In the genomic region with DNA sequence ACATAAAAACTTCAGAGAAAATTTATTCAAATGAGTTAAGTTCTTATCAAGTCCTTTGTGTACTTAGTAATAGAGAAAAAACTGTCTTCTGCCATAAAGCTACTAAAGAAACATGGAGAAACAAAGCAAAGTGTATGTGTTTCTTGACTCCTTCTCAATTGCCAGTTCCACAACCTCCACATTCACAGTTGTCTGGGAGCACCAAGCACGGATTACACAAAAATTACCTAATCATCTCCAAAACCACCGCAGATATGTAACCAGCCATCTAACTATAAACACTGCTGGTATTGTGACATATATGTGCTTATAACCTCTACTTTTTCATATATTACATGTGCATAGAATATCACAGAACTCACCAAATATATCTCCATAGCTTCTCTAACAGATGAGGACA, we compare ENCODE assay signal across 21 cellular contexts. TPM values are rescaled to one million over a fixed set of nuclear protein-coding genes. Genes with fewer than 3 reads are reported as not detected.
DNase-seq lines count a peak whose midpoint lies in the region; ATAC-seq, FAIRE-seq and TF ChIP-seq lines count a peak whose summit lies in the region.
"Had no signal": no experiment of that assay in that cellular context is flagged by ENCODE, and none has a peak within 500 bp of the region (broad histone marks: within the 10 kb centered on the region; RNA-seq: fewer than 3 reads in every experiment).

No MANE protein-coding gene starts in this region.

- no peaks in the 10 kb centered on the region for H3K36me3 Mint-ChIP-seq in CD8-positive, alpha-beta T cell
- H3K36me3 Mint-ChIP-seq: CD4-positive, alpha-beta memory T cell had no signal

- intact Hi-C loops in IMR-90 (cut with micrococcal nuclease) = no loop called here
- intact Hi-C loops in CD8-positive, alpha-beta T cell (cut with DNase I, micrococcal nuclease) = no loop called here

- no peak overlapping the region for H3K18ac ChIP-seq in IMR-90 (ENCODE audit: low read depth, low read length)

- no peaks in the 10 kb centered on the region for H3K36me3 ChIP-seq in IMR-90 (ENCODE audit: control insufficient read depth, insufficient read depth, low read length)
- H3K36me3 ChIP-seq in CD8-positive, alpha-beta T cell (ENCODE audit: insufficient read depth, low read length) = no peaks in the 10 kb centered on the region
- H3K36me3 ChIP-seq: HAP-1 had no signal

- no peak overlapping the region for H4K91ac ChIP-seq in IMR-90 (ENCODE audit: insufficient read depth, low read depth, low read length)

- ATAC-seq in A549 = no peak
- no peak for ATAC-seq in IMR-90 (ENCODE audit: low read depth)
- ATAC-seq in CD8-positive, alpha-beta T cell = no peak
- ATAC-seq: GM12878 had no signal

- TF ChIP-seq POLR2A in A549 (IDR thresholded peaks at IDR 0.05; ENCODE audit: low read length) (no peak), IMR-90 (IDR thresholded peaks at IDR 0.05; ENCODE audit: low read depth, low read length) (no peak)

- in situ Hi-C loops in IMR-90 (cut with MboI; ENCODE audit: low sequenced_read_pairs) = no loop called here

- no peak overlapping the region for H3K4me3 ChIP-seq in A549
- H3K4me3 ChIP-seq in IMR-90 (ENCODE audit: insufficient read depth, low read depth, low read length) = no peak overlapping the region
- H3K4me3 ChIP-seq in CD8-positive, alpha-beta T cell (ENCODE audit: low read depth, low read length) = no peak overlapping the region
- H3K4me3 ChIP-seq: GM12878, HAP-1 had no signal

- H3K4me1 ChIP-seq in A549 = no peaks in the 10 kb centered on the region
- peaks cover 2% of the 10 kb centered on the region; the same call in 1 of the 2 replicates for H3K4me1 ChIP-seq in IMR-90 (ENCODE audit: control insufficient read depth, insufficient read depth, low read length)
- H3K4me1 ChIP-seq in CD8-positive, alpha-beta T cell (ENCODE audit: insufficient read depth, low read length) = no peaks in the 10 kb centered on the region
- H3K4me1 ChIP-seq: Caco-2, HAP-1 had no signal

- BruUV-seq in IMR-90 (replicated peaks; lab: Mats Ljungman, UMichigan) = no TSS peak

- H3K27ac Mint-ChIP-seq in CD8-positive, alpha-beta T cell = no peak overlapping the region
- H3K27ac Mint-ChIP-seq: CD4-positive, alpha-beta memory T cell; HFFc6 had no signal

- FAIRE-seq in A549 (lab: Jason Lieb, UNC) = peak; percentile 28
- FAIRE-seq: GM12878, H54 had no signal

- no peak overlapping the region for H3K23ac ChIP-seq in IMR-90 (ENCODE audit: low read depth, low read length)

- H3K27me3 Mint-ChIP-seq in CD8-positive, alpha-beta T cell (ENCODE audit: low read depth) = peaks cover 2% of the 10 kb centered on the region
- H3K27me3 Mint-ChIP-seq: CD4-positive, alpha-beta memory T cell had no signal

- CTCF ChIA-PET in A549 (lab: Yijun Ruan, JAX) (no interaction called here), IMR-90 (lab: Yijun Ruan, JAX) (interaction anchor here (0.5 kb wide), 1 partner anchor 1243 kb away, joined by 3 read pairs; no protein-coding TSS in a partner anchor)
- CTCF ChIA-PET in CD8-positive, alpha-beta T cell (lab: Charles Lee) = no interaction called here

- H2AK5ac ChIP-seq in IMR-90 (ENCODE audit: low read depth, low read length) = no peak overlapping the region

- WGBS in A549 (ENCODE audit: missing lambda C conversion rate) = 86% methylated on average over 2 of the region's 2 CpGs
- WGBS in IMR-90 (ENCODE audit: extremely low coverage in 2 of 2, insufficient read length in 1 of 2), 2 experiments = no CpG with 5 or more reads among the region's 2 CpGs

- H4K20me1 ChIP-seq in IMR-90 (ENCODE audit: insufficient read depth, low read length) = no peaks in the 10 kb centered on the region

- H3K27me3 ChIP-seq in IMR-90 (ENCODE audit: control insufficient read depth, insufficient read depth, low read length) = no peaks in the 10 kb centered on the region
- H3K27me3 ChIP-seq in CD8-positive, alpha-beta T cell (ENCODE audit: insufficient read depth, low read length) = no peaks in the 10 kb centered on the region

- H2BK20ac ChIP-seq in IMR-90 (ENCODE audit: low read depth, low read length) = no peak overlapping the region

- DNase-seq in A549 (ENCODE audit: low read depth in 1 of 2, low spot score in 1 of 2) = no peak
- DNase-seq in IMR-90 = no peak
- peak; percentile 7 for DNase-seq in fibroblast of gingiva (ENCODE audit: low read depth)
- DNase-seq in iris pigment epithelial cell (ENCODE audit: low read depth) = peak; percentile 36
- DNase-seq in NCI-H1417 (lab: John Stamatoyannopoulos, UW) = no peak
- no peak for DNase-seq in SKM-1 treated with dmso at 0.1 percent for 144 hours (lab: John Stamatoyannopoulos, UW; ENCODE audit: unreplicated experiment)
- no peak for DNase-seq in CD8-positive, alpha-beta T cell
- no peak for DNase-seq in islet precursor cell
- DNase-seq: C1 segment of cervical spinal cord; Caco-2; CD4-positive, alpha-beta memory T cell; DMS 273 treated with DMSO at 0.1 percent for 48 hours; DMS79; EL; GDM1; GOT3; HFFc6 had no signal

- H2AK9ac ChIP-seq in IMR-90 (replicated peaks; ENCODE audit: low read depth, low read length, poor library complexity) = no peak overlapping the region

- no peak overlapping the region for H3K56ac ChIP-seq in IMR-90 (ENCODE audit: extremely low read depth, insufficient read depth, low read length)

- no peak overlapping the region for H3K4ac ChIP-seq in IMR-90 (ENCODE audit: low read depth, low read length)

- no peak for TF ChIP-seq CTCF in A549 (IDR thresholded peaks at IDR 0.05)
- no peak for TF ChIP-seq CTCF in IMR-90 (conservative IDR thresholded peaks at IDR 0.05; ENCODE audit: low read depth, low read length)
- no peak for TF ChIP-seq CTCF in CD8-positive, alpha-beta T cell (IDR thresholded peaks at IDR 0.05)

- H3K9me3 Mint-ChIP-seq in CD8-positive, alpha-beta T cell = no peaks in the 10 kb centered on the region
- H3K9me3 Mint-ChIP-seq: HFFc6 had no signal

- TF ChIP-seq RAD21 in A549 (conservative IDR thresholded peaks at IDR 0.05 in 1 of 2, IDR thresholded peaks at IDR 0.05 in 1 of 2) = no peak
- no peak for TF ChIP-seq RAD21 in IMR-90 (IDR thresholded peaks at IDR 0.05; ENCODE audit: low read length)

- H3K4me1 Mint-ChIP-seq in CD8-positive, alpha-beta T cell (ENCODE audit: low read depth) = no peaks in the 10 kb centered on the region
- H3K4me1 Mint-ChIP-seq: CD4-positive, alpha-beta memory T cell had no signal

- H4K5ac ChIP-seq in IMR-90 (ENCODE audit: low read depth, low read length) = no peak overlapping the region

- H3K9ac ChIP-seq in IMR-90 (ENCODE audit: low read depth, low read length) = no peak overlapping the region

- no peak overlapping the region for H3K14ac ChIP-seq in IMR-90 (replicated peaks; ENCODE audit: low read depth, low read length)

- peaks cover 26% of the 10 kb centered on the region in 2 experiments for H3K79me1 ChIP-seq in IMR-90 (ENCODE audit: low read depth in 1 of 2, low read length in 2 of 2)

- H4K8ac ChIP-seq in IMR-90 (ENCODE audit: low read depth in 2 of 2, low read length in 2 of 2) = no peak overlapping the region

- H3K27ac ChIP-seq in A549 = no peak overlapping the region
- H3K27ac ChIP-seq in IMR-90 (ENCODE audit: insufficient read depth, low read length) = no peak overlapping the region
- no peak overlapping the region for H3K27ac ChIP-seq in CD8-positive, alpha-beta T cell (ENCODE audit: low read depth, low read length)
- H3K27ac ChIP-seq: 22Rv1 had no signal

- H3K9me3 ChIP-seq in A549 = no peaks in the 10 kb centered on the region
- H3K9me3 ChIP-seq in IMR-90 (ENCODE audit: control insufficient read depth, insufficient read depth, low read length) = no peaks in the 10 kb centered on the region
- H3K9me3 ChIP-seq in CD8-positive, alpha-beta T cell (ENCODE audit: low read length) = no peaks in the 10 kb centered on the region
- H3K9me3 ChIP-seq: Caco-2, HAP-1 had no signal

- H2AFZ ChIP-seq in IMR-90 (replicated peaks; ENCODE audit: low read length, poor library complexity) = no peak overlapping the region

- no peak overlapping the region for H2BK15ac ChIP-seq in IMR-90 (ENCODE audit: low read depth, low read length)

- no peak overlapping the region for H2BK5ac ChIP-seq in IMR-90 (ENCODE audit: low read depth, low read length, poor library complexity, severe bottlenecking)

- H3K4me2 ChIP-seq in A549 (no peak overlapping the region), IMR-90 (ENCODE audit: low read depth, low read length) (no peak overlapping the region)

- no peak for TF ChIP-seq EP300 in A549 (IDR thresholded peaks at IDR 0.05)

- H3K9me1 ChIP-seq in IMR-90 (ENCODE audit: insufficient read depth, low read length) = 0 out of 2 replicates have a peak, but pooled peaks cover 3% of the 10 kb centered on the region

- H3K4me3 Mint-ChIP-seq in CD8-positive, alpha-beta T cell = no peak overlapping the region
- H3K4me3 Mint-ChIP-seq: CD4-positive, alpha-beta memory T cell; HFFc6 had no signal

- POLR2A ChIA-PET in A549 (lab: Yijun Ruan, JAX) = no interaction called here
- POLR2A ChIA-PET in IMR-90 (lab: Charles Lee; ENCODE audit: unreplicated experiment) = no interaction called here
- POLR2A ChIA-PET in CD8-positive, alpha-beta T cell (lab: Charles Lee) = no interaction called here

- dilution Hi-C loops in IMR-90 (cut with HindIII; ENCODE audit: low sequenced_read_pairs, unreplicated experiment) = no loop called here

- H2BK120ac ChIP-seq in IMR-90 (ENCODE audit: low read depth, low read length) = no peak overlapping the region

TF ChIP-seq in A549, 52 proteins besides CTCF, POLR2A, EP300 and RAD21 (continues in another document):
- TF ChIP-seq HDAC2 (IDR thresholded peaks at IDR 0.05) = no peak
- TF ChIP-seq CBX8 (IDR thresholded peaks at IDR 0.05) = no peak
- no peak for TF ChIP-seq NR3C1 (IDR thresholded peaks at IDR 0.05)
- no peak for TF ChIP-seq CBX2 (IDR thresholded peaks at IDR 0.05; ENCODE audit: borderline replicate concordance, low read depth)
- TF ChIP-seq RARB (CRISPR knock-in tag; IDR thresholded peaks at IDR 0.05) = no peak
- TF ChIP-seq SMC3 (IDR thresholded peaks at IDR 0.05) = no peak
- no peak for TF ChIP-seq RFX5 (IDR thresholded peaks at IDR 0.05)

TF ChIP-seq in IMR-90, 13 proteins besides CTCF, POLR2A, EP300 and RAD21:
- no peak for TF ChIP-seq BHLHE40 (IDR thresholded peaks at IDR 0.05; ENCODE audit: low read depth, low read length)
- peak; percentile 25; the same call in 1 of the 2 replicates for TF ChIP-seq CEBPB (IDR thresholded peaks at IDR 0.05; ENCODE audit: low read depth, low read length)

RNA-seq across cellular contexts. Expression of gene MAGI2, which starts 23.1 kb away (rescaled TPM):
- 0.78 and 0.81 TPM in 2 replicates for polyA plus RNA-seq in A549 (2011; rRNA removed)
- polyA plus RNA-seq in A549 (2012; cell fraction: cytosol; rRNA removed) = 0.15 and 0.22 TPM in 2 replicates
- polyA plus RNA-seq in A549 (2012; cell fraction: nucleus; rRNA removed) = 0.10 and 0.20 TPM in 2 replicates
- 0.35 to 0.53 TPM (median 0.48 TPM) in 3 replicates for polyA plus RNA-seq in A549 (2017; fragmentation: RNase III; extraction: RNeasy Plus Mini Kit Qiagen cat#74134 plus additional on column Dnase treatment)
- 1.3 and 1.5 TPM in 2 replicates for polyA minus RNA-seq in A549 (2011; rRNA and poly(A)+ RNA removed)
- 17.9 and 27.2 TPM in 2 replicates for total RNA-seq in IMR-90 (2012; rRNA removed)
- 2.3 and 2.5 TPM in 2 replicates for polyA plus RNA-seq in IMR-90 (2012; rRNA removed)
- polyA plus RNA-seq in IMR-90 (2012; cell fraction: cytosol; rRNA removed) = 0.88 and 1.2 TPM in 2 replicates
- 1.3 and 5.5 TPM in 2 replicates for polyA plus RNA-seq in IMR-90 (2012; cell fraction: nucleus; rRNA removed; ENCODE audit: low replicate concordance)
- total RNA-seq in CD8-positive, alpha-beta T cell = under 1 TPM in 1 of 2 experiments, not detected in 1; 0.05 TPM
- polyA plus RNA-seq: CD4-positive, alpha-beta memory T cell had no signal

Comparison
In these comparisons a context has a peak if more than half of its experiments do, and no peak if none do; other contexts are left out.
1. DNase-seq: peak in fibroblast of gingiva (single experiment) and iris pigment epithelial cell (single experiment); none in A549 (0 of 2), IMR-90 (single experiment), NCI-H1417 (0 of 3), SKM-1 treated with dmso at 0.1 percent for 144 hours (single experiment), CD8-positive, alpha-beta T cell (0 of 7) and islet precursor cell (single experiment).
2. RNA of gene MAGI2, which starts 23.1 kb away (total RNA-seq): 17.9 to 27.2 TPM in IMR-90; 0.05 TPM in CD8-positive, alpha-beta T cell; every median in the first group is over 10 times any median in the second.